Comparison of ENCODE assay signal across 8 cellular contexts in genomic region chr17:75456417-75457046, GRCh38. TPM values are rescaled to one million over a fixed set of nuclear protein-coding genes. Genes with fewer than 3 reads are reported as not detected.
DNase-seq lines count a peak whose midpoint lies in the region; ATAC-seq lines count a peak whose summit lies in the region.

Gene TMEM94, plus strand, starts transcription at chr17:75456635. Its CDS starts 15,271 bp downstream, at chr17:75471906.

- no peaks in the 10 kb centered on the region for H3K9me3 Mint-ChIP-seq in dendritic cell treated with granulocyte-macrophage colony-stimulating factor and Interleukin-4, amounts not matched to agents 40 ng/mL and 50 ng/mL, for 4 days

- ATAC-seq in GM19328 (IDR thresholded peaks at IDR 0.05; ENCODE audit: unreplicated experiment) (peak; percentile 91), HG03520 (IDR thresholded peaks at IDR 0.05; ENCODE audit: unreplicated experiment) (peak; percentile 91), left lobe of liver (peak; percentile 96)

- H3K9me3 ChIP-seq in BLaER1: no peaks in the 10 kb centered on the region

- peak within 1 kb of the TSS; percentile 98 for H3K27ac Mint-ChIP-seq in dendritic cell treated with granulocyte-macrophage colony-stimulating factor and Interleukin-4, amounts not matched to agents 40 ng/mL and 50 ng/mL, for 4 days

- peak within 1 kb of the TSS; percentile 83 for H3K4me3 ChIP-seq in BLaER1

- DNase-seq in NCI-H748 (lab: John Stamatoyannopoulos, UW; ENCODE audit: unreplicated experiment): peak; percentile 97
- DNase-seq in activated CD4-positive, alpha-beta T cell treated with anti-CD3 and anti-CD28 coated beads, Interleukin-2, amount 50 U/mL, for 1 hour: peak; percentile 86
- DNase-seq in left lobe of liver (ENCODE audit: low spot score): peak; percentile 95
- DNase-seq in stimulated activated CD4-positive, alpha-beta T cell treated with anti-CD3 and anti-CD28 coated beads, Interleukin-2, amount 100 ng/mL, for 4 hours (ENCODE audit: low read depth): peak; percentile 88

- peaks cover 78% of the 10 kb centered on the region for H3K4me1 ChIP-seq in BLaER1

- intact Hi-C loops in dendritic cell treated with granulocyte-macrophage colony-stimulating factor and Interleukin-4, amounts not matched to agents 40 ng/mL and 50 ng/mL, for 4 days (cut with micrococcal nuclease): loop anchor here (1.0 kb wide), 1 partner anchor 30 kb away; no protein-coding TSS in a partner anchor

- peaks cover 10% of the 10 kb centered on the region for H3K36me3 Mint-ChIP-seq in dendritic cell treated with granulocyte-macrophage colony-stimulating factor and Interleukin-4, amounts not matched to agents 40 ng/mL and 50 ng/mL, for 4 days (ENCODE audit: low read depth)

- H4K20me1 ChIP-seq in BLaER1: no peaks in the 10 kb centered on the region

- H3K27me3 ChIP-seq in BLaER1: no peaks in the 10 kb centered on the region

- peak within 1 kb of the TSS; percentile 97 for H3K27ac ChIP-seq in BLaER1

- no peaks in the 10 kb centered on the region; the same call in 1 of the 2 replicates for H3K36me3 ChIP-seq in BLaER1

- H3K27me3 Mint-ChIP-seq in dendritic cell treated with granulocyte-macrophage colony-stimulating factor and Interleukin-4, amounts not matched to agents 40 ng/mL and 50 ng/mL, for 4 days: no peaks in the 10 kb centered on the region

- peaks cover 48% of the 10 kb centered on the region for H3K4me1 Mint-ChIP-seq in dendritic cell treated with granulocyte-macrophage colony-stimulating factor and Interleukin-4, amounts not matched to agents 40 ng/mL and 50 ng/mL, for 4 days (ENCODE audit: low read depth)

- peak within 1 kb of the TSS; percentile 90 for H3K4me2 ChIP-seq in BLaER1

- peak within 1 kb of the TSS; percentile 97 for H3K9ac ChIP-seq in BLaER1

- peak within 1 kb of the TSS; percentile 86 for H3K4me3 Mint-ChIP-seq in dendritic cell treated with granulocyte-macrophage colony-stimulating factor and Interleukin-4, amounts not matched to agents 40 ng/mL and 50 ng/mL, for 4 days

RNA-seq across cellular contexts. Expression of gene TMEM94, which starts in this region (rescaled TPM):
- 43.5 TPM for total RNA-seq in left lobe of liver

Comparison
In these comparisons a context has a peak if more than half of its experiments do, and no peak if none do; other contexts are left out.
1. Peak in every context shown above with its lines: DNase-seq, ATAC-seq, H3K4me3 ChIP-seq and H3K27ac ChIP-seq.